In the genomic region with DNA sequence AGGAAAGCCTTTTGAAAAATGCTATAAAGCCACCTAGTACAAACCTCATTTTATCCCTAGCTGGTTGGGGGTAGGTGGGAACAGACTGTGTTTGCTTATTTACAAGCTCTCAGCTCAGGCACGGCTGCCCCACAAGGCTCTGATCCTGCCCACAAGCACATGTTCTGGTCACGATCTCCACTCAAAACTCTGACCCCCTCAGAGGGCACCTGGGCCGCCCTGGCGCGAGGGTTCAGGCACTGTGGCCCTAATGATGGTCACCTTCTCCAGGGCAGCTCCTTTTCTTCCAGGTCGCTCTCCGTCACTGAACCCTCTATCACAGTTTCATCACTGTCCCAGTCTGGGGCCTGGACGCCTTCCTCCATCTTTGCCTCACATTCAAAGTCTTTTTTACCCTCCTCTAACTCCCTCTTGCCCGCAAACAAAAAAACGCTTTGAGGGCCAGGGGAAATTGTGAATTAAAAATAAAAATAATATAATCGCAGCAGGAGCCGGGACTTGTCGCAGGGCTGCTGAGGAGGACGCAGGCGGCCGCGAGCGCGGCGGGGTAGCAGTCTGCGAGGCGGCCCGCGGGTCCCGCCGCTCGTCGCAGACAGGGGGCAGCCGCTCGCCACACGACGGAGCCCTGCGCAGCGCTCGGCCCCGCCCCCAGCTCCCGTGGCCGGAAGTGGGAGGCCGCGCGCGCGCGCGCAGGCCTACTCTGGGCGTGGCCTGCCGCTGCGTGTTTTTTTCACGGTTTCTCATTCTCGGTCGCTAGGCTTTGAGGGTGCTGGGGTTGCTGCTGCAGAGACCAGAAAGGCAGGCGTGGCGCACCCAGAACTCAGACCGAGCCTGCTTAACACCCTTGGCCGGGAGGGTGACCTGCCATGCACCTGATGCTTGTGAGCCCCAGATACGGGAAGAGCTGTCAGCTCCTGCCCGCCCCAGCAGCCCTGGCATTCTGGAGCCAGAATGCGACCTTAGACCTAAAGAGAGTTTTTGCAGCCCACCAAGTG, we compare ENCODE assay signal across 1 cellular context.
TF ChIP-seq lines count a peak whose summit lies in the region.

A gene with protein sequence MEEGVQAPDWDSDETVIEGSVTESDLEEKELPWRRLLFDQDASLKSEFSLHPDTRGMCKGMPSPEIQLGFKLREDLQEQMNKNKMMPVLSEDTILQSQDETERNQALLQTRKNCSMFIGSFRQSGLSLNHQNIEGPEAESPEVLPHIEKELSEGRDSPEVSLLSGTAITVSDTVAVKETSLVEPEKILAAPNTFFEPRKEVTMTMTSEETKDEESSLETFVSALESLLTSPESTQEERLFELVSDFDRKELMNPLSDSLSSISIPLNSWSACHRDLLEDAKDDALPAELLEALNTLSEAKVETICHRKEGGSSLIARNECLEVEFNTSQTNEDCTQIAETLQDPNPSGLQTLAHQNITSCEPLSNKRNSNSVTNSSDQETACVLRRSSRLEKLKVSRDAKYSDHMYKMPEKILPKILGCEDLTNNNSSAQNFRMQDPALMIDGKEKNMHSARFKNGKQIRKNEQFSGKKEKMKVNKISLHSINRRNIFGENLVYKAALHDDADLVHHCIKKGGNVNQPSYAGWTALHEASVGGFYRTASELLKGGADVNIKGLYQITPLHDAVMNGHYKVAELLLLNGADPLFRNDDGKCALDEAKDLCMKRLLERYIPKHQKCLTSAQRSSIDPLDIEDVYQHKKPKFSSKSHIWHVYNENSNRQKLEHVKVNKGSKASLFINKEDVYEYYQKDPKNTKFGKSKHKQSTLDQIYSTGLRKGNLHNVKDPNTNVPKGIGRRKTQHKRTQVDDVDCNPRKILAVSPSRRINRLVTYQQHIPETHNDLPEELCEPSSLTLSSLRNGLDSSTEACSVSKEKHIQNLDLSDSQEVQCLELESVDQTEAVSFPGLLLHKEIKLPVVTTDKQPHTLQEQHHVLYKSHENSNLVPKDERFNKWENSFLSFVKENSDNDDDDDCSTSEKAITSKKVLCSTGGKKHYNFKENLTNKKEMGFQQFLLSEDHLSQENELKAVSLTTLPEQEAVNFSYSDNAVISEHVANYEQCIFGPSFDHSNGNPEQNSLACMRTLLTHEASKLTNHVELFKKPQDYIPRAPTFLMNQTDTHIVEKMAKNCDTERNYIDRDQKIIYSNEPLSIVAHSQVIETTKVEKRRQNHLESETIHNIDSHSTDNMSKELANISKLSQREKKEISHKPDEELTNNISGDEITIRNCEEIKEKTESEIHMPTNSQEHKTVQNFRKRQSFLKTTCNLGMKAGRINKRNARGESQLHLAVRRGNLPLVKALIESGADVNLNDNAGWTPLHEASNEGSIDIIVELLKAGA (N-terminal part only) (minus strand): TSS at position 557 of the 995 bp plus-strand sequence. CDS start 192 bp downstream, at position 365.

TF ChIP-seq in HepG2, 621 proteins besides CTCF, POLR2A, EP300 and RAD21 (continued from another document and continues in another):
- TF ChIP-seq GTF3A (CRISPR knock-in tag; conservative IDR thresholded peaks at IDR 0.05) (no peak), CREB1 (IDR thresholded peaks at IDR 0.05) (no peak), CREB1 (CRISPR knock-in tag; IDR thresholded peaks at IDR 0.05) (0 out of 2 replicates have a peak, but pooled peaks have one; percentile 16), FOXP1 (IDR thresholded peaks at IDR 0.05) (no peak), FOXP1 (CRISPR knock-in tag; IDR thresholded peaks at IDR 0.05) (no peak), KDM6A (CRISPR knock-in tag; IDR thresholded peaks at IDR 0.05; ENCODE audit: low read depth) (no peak), ZNF879 (CRISPR knock-in tag; IDR thresholded peaks at IDR 0.05) (no peak), ARNT2 (CRISPR knock-in tag; IDR thresholded peaks at IDR 0.05; ENCODE audit: low read depth) (peak; percentile 53; the same call in 1 of the 2 replicates), SCMH1 (CRISPR knock-in tag; IDR thresholded peaks at IDR 0.05; ENCODE audit: borderline replicate concordance) (no peak), SALL1 (CRISPR knock-in tag; IDR thresholded peaks at IDR 0.05) (peak; percentile 89), ZNF607 (CRISPR knock-in tag; IDR thresholded peaks at IDR 0.05; ENCODE audit: borderline replicate concordance) (peak; percentile 74), ZBTB49 (CRISPR knock-in tag; IDR thresholded peaks at IDR 0.05; ENCODE audit: borderline replicate concordance) (no peak), FOXK1 (CRISPR knock-in tag; IDR thresholded peaks at IDR 0.05; ENCODE audit: borderline replicate concordance, low read depth) (no peak; the same call in 1 of the 2 replicates), KDM5B (CRISPR knock-in tag; IDR thresholded peaks at IDR 0.05; ENCODE audit: borderline replicate concordance) (peak; percentile 76; the same call in 1 of the 2 replicates), ZNF281 (CRISPR knock-in tag; IDR thresholded peaks at IDR 0.05; ENCODE audit: borderline replicate concordance) (peak; percentile 51; the same call in 1 of the 2 replicates), MTERF4 (CRISPR knock-in tag; IDR thresholded peaks at IDR 0.05) (0 out of 2 replicates have a peak, but pooled peaks have one; percentile 2), ZNF549 (CRISPR knock-in tag; IDR thresholded peaks at IDR 0.05) (no peak), KAT8 (CRISPR knock-in tag; IDR thresholded peaks at IDR 0.05) (peak; percentile 38; the same call in 1 of the 2 replicates), POGZ (CRISPR knock-in tag; IDR thresholded peaks at IDR 0.05) (peak; percentile 91), ZNF776 (CRISPR knock-in tag; IDR thresholded peaks at IDR 0.05) (peak; percentile 75; the same call in 1 of the 2 replicates), SRSF1 (optimal IDR thresholded peaks at IDR 0.05; ENCODE audit: low read depth, low read length) (peak; percentile 10), KAT2B (IDR thresholded peaks at IDR 0.05; ENCODE audit: borderline replicate concordance, low read depth, low read length) (no peak), ZNF34 (CRISPR knock-in tag; IDR thresholded peaks at IDR 0.05; ENCODE audit: borderline replicate concordance) (no peak), PITX1 (CRISPR knock-in tag; IDR thresholded peaks at IDR 0.05) (peak; percentile 62; the same call in 1 of the 2 replicates), ZIK1 (CRISPR knock-in tag; IDR thresholded peaks at IDR 0.05; ENCODE audit: borderline replicate concordance, low read depth) (no peak), SMAD1 (CRISPR knock-in tag; IDR thresholded peaks at IDR 0.05; ENCODE audit: borderline replicate concordance, low read depth) (peak; percentile 90), RFXANK (CRISPR knock-in tag; IDR thresholded peaks at IDR 0.05) (no peak), NFATC3 (CRISPR knock-in tag; IDR thresholded peaks at IDR 0.05) (no peak), NR1H2 (CRISPR knock-in tag; IDR thresholded peaks at IDR 0.05; ENCODE audit: borderline replicate concordance, low read depth) (no peak), POLR2G (IDR thresholded peaks at IDR 0.05; ENCODE audit: low read depth, low read length) (peak; percentile 88), ZNF83 (CRISPR knock-in tag; IDR thresholded peaks at IDR 0.05; ENCODE audit: borderline replicate concordance) (peak; percentile 90; the same call in 1 of the 2 replicates), ZNF441 (CRISPR knock-in tag; IDR thresholded peaks at IDR 0.05; ENCODE audit: borderline replicate concordance) (no peak), TAF15 (IDR thresholded peaks at IDR 0.05; ENCODE audit: low read depth, low read length, poor library complexity, severe bottlenecking) (no peak), ZNF7 (CRISPR knock-in tag; IDR thresholded peaks at IDR 0.05) (no peak), CBFB (CRISPR knock-in tag; IDR thresholded peaks at IDR 0.05) (0 out of 2 replicates have a peak, but pooled peaks have one; percentile 29)
- TF ChIP-seq, protein P1, sequence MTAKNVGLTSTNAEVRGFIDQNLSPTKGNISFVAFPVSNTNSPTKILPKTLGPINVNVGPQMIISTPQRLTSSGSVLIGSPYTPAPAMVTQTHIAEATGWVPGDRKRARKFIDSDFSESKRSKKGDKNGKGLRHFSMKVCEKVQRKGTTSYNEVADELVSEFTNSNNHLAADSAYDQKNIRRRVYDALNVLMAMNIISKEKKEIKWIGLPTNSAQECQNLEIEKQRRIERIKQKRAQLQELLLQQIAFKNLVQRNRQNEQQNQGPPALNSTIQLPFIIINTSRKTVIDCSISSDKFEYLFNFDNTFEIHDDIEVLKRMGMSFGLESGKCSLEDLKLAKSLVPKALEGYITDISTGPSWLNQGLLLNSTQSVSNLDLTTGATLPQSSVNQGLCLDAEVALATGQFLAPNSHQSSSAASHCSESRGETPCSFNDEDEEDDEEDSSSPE (CRISPR knock-in tag; IDR thresholded peaks at IDR 0.05), result peak; percentile 70
- TF ChIP-seq, protein P2, sequence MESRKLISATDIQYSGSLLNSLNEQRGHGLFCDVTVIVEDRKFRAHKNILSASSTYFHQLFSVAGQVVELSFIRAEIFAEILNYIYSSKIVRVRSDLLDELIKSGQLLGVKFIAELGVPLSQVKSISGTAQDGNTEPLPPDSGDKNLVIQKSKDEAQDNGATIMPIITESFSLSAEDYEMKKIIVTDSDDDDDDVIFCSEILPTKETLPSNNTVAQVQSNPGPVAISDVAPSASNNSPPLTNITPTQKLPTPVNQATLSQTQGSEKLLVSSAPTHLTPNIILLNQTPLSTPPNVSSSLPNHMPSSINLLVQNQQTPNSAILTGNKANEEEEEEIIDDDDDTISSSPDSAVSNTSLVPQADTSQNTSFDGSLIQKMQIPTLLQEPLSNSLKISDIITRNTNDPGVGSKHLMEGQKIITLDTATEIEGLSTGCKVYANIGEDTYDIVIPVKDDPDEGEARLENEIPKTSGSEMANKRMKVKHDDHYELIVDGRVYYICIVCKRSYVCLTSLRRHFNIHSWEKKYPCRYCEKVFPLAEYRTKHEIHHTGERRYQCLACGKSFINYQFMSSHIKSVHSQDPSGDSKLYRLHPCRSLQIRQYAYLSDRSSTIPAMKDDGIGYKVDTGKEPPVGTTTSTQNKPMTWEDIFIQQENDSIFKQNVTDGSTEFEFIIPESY (CRISPR knock-in tag; IDR thresholded peaks at IDR 0.05), result no peak
- TF ChIP-seq, protein P3, sequence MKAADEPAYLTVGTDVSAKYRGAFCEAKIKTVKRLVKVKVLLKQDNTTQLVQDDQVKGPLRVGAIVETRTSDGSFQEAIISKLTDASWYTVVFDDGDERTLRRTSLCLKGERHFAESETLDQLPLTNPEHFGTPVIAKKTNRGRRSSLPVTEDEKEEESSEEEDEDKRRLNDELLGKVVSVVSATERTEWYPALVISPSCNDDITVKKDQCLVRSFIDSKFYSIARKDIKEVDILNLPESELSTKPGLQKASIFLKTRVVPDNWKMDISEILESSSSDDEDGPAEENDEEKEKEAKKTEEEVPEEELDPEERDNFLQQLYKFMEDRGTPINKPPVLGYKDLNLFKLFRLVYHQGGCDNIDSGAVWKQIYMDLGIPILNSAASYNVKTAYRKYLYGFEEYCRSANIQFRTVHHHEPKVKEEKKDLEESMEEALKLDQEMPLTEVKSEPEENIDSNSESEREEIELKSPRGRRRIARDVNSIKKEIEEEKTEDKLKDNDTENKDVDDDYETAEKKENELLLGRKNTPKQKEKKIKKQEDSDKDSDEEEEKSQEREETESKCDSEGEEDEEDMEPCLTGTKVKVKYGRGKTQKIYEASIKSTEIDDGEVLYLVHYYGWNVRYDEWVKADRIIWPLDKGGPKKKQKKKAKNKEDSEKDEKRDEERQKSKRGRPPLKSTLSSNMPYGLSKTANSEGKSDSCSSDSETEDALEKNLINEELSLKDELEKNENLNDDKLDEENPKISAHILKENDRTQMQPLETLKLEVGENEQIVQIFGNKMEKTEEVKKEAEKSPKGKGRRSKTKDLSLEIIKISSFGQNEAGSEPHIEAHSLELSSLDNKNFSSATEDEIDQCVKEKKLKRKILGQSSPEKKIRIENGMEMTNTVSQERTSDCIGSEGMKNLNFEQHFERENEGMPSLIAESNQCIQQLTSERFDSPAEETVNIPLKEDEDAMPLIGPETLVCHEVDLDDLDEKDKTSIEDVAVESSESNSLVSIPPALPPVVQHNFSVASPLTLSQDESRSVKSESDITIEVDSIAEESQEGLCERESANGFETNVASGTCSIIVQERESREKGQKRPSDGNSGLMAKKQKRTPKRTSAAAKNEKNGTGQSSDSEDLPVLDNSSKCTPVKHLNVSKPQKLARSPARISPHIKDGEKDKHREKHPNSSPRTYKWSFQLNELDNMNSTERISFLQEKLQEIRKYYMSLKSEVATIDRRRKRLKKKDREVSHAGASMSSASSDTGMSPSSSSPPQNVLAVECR (CRISPR knock-in tag; IDR thresholded peaks at IDR 0.05; ENCODE audit: borderline replicate concordance), result peak; percentile 60; the same call in 1 of the 2 replicates
